ENCODE assay signal across 10 cellular contexts in genomic region chr10:71736570-71737355, GRCh38. TPM values are rescaled to one million over a fixed set of nuclear protein-coding genes. Genes with fewer than 3 reads are reported as not detected.
DNase-seq lines count a peak whose midpoint lies in the region; ATAC-seq, FAIRE-seq and TF ChIP-seq lines count a peak whose summit lies in the region.
"Had no signal": no experiment of that assay in that cellular context is flagged by ENCODE, and none has a peak within 500 bp of the region (broad histone marks: within the 10 kb centered on the region; RNA-seq: fewer than 3 reads in every experiment).

No MANE protein-coding gene starts in this region.

- H3K36me3 ChIP-seq in bronchial epithelial cell (ENCODE audit: control insufficient read depth, insufficient read depth, low read length): no peaks in the 10 kb centered on the region
- H3K36me3 ChIP-seq in pancreas: no peaks in the 10 kb centered on the region

- no peak overlapping the region for H3K4me3 ChIP-seq in bronchial epithelial cell (ENCODE audit: low read depth, low read length)
- no peak overlapping the region for H3K4me3 ChIP-seq in pancreas

- intact Hi-C loops in pancreas (cut with DNase I): no loop called here

- no peak for TF ChIP-seq CTCF in bronchial epithelial cell (IDR thresholded peaks at IDR 0.05; ENCODE audit: insufficient read depth, low read length, severe bottlenecking)
- TF ChIP-seq CTCF in pancreas (IDR thresholded peaks at IDR 0.05): no peak
- no peak for TF ChIP-seq CTCF in GM13976 (IDR thresholded peaks at IDR 0.05; ENCODE audit: borderline replicate concordance, control extremely low read depth, extremely low read depth, insufficient read depth, missing control alignments)
- TF ChIP-seq CTCF in GM20000 (IDR thresholded peaks at IDR 0.05; ENCODE audit: extremely low read depth, missing control alignments): no peak

- H3K27me3 ChIP-seq in bronchial epithelial cell (ENCODE audit: control insufficient read depth, insufficient read depth, low read length) (no peaks in the 10 kb centered on the region), pancreas (no peaks in the 10 kb centered on the region)

- H3K9me3 ChIP-seq in pancreas: no peaks in the 10 kb centered on the region

- H3K27ac ChIP-seq in pancreas: peak overlapping the region; percentile 13 to 74 (median 46)

- DNase-seq in DMS 273 treated with DMSO at 0.1 percent for 48 hours (lab: John Stamatoyannopoulos, UW) (peak; percentile 66), NCI-H2029 (lab: John Stamatoyannopoulos, UW) (peak; percentile 63), bronchial epithelial cell (ENCODE audit: low read depth) (peak; percentile 31), pancreas (peak in 1 of 6 donors; percentile 19), GM13976 (ENCODE audit: low spot score) (no peak), GM20000 (ENCODE audit: low spot score) (no peak), COLO668 (lab: John Stamatoyannopoulos, UW; ENCODE audit: unreplicated experiment) (no peak)
- DNase-seq in effector CD4-positive, alpha-beta T cell: no peak

- in situ Hi-C loops in GM13976 (cut with MboI; ENCODE audit: low sequenced_read_pairs, unreplicated experiment): no loop called here

- WGBS in pancreas, 2 donors: 84 to 87% methylated on average over 7 of the region's 7 CpGs

- peak; percentile 77 for FAIRE-seq in bronchial epithelial cell (lab: Jason Lieb, UNC)
- no peak for FAIRE-seq in pancreas (lab: Jason Lieb, UNC)
- FAIRE-seq: RCC 7860 had no signal

- H3K4me1 ChIP-seq in pancreas: no peaks in the 10 kb centered on the region

- ATAC-seq in pancreas: peak; percentile 72 to 86 (median 82)

RNA-seq across cellular contexts. Expression of gene C10orf105, which starts 17.2 kb away (rescaled TPM):
- total RNA-seq in bronchial epithelial cell (not detected in 2 replicates), pancreas (under 1 TPM in 1 of 6 donors, not detected in 5; 0.06 TPM)
- polyA plus RNA-seq in pancreas: under 1 TPM; 0.08 to 0.14 TPM
- total RNA-seq: osteocyte had no signal

RNA-seq across cellular contexts. Expression of gene VSIR, which starts 36.6 kb away (rescaled TPM):
- total RNA-seq in bronchial epithelial cell (6.8 and 7.9 TPM in 2 replicates), pancreas (10 to 100 TPM in 3 of 6 donors, 1 to 10 TPM in 3; 3.7 to 27.6 (median 9.7) TPM)
- 10 to 100 TPM in 1 of 2 donors, 1 to 10 TPM in 1; 5.9 to 10.2 TPM for polyA plus RNA-seq in pancreas

Comparison
In these comparisons a context has a peak if more than half of its experiments do, and no peak if none do; other contexts are left out.
1. DNase-seq: peak in DMS 273 treated with DMSO at 0.1 percent for 48 hours (single experiment), NCI-H2029 (single experiment) and bronchial epithelial cell (single experiment); none in GM13976 (single experiment), effector CD4-positive, alpha-beta T cell (single experiment), GM20000 (single experiment) and COLO668 (single experiment).